Comparison of ENCODE assay signal across 9 cellular contexts in genomic region chr20:31560900-31561598, GRCh38. TPM values are rescaled to one million over a fixed set of nuclear protein-coding genes. Genes with fewer than 3 reads are reported as not detected.
DNase-seq lines count a peak whose midpoint lies in the region; ATAC-seq lines count a peak whose summit lies in the region.
"Had no signal": no experiment of that assay in that cellular context is flagged by ENCODE, and none has a peak within 500 bp of the region (broad histone marks: within the 10 kb centered on the region; RNA-seq: fewer than 3 reads in every experiment).

No MANE protein-coding gene starts in this region.

- H3K79me1 ChIP-seq in mesenchymal stem cell (replicated peaks; ENCODE audit: low read length, poor library complexity, severe bottlenecking) = peaks cover 34% of the 10 kb centered on the region

- no peak overlapping the region for H4K8ac ChIP-seq in mesenchymal stem cell (ENCODE audit: low read length)

- H2BK5ac ChIP-seq in mesenchymal stem cell (ENCODE audit: low read depth, low read length, poor library complexity, severe bottlenecking) = peak overlapping the region; percentile 79

- no peaks in the 10 kb centered on the region for H3K27me3 ChIP-seq in mesenchymal stem cell (ENCODE audit: control insufficient read depth in 1 of 2, insufficient read depth in 1 of 2, low read length in 2 of 2)

- peak overlapping the region; percentile 86 for H3K9ac ChIP-seq in mesenchymal stem cell (ENCODE audit: low read length)

- ATAC-seq in GM19455 (IDR thresholded peaks at IDR 0.05; ENCODE audit: unreplicated experiment) = no peak

- in situ Hi-C loops in ACHN (cut with HindIII; ENCODE audit: low pct_ligation_motif_present, low pct_unique_long_range_greater_than_20kb, low sequenced_read_pairs) = no loop called here

- peak overlapping the region; percentile 24 for H2BK120ac ChIP-seq in mesenchymal stem cell (ENCODE audit: low read depth, low read length)

- H3K4me3 ChIP-seq in mesenchymal stem cell (ENCODE audit: insufficient read depth in 1 of 2, low read depth in 1 of 2, low read length in 2 of 2) = peak overlapping the region in 1 of 2 experiments; percentile 9
- H3K4me3 ChIP-seq: GM12878 had no signal

- H3K9me3 ChIP-seq in mesenchymal stem cell (ENCODE audit: control insufficient read depth, low read length) = no peaks in the 10 kb centered on the region

- H2AFZ ChIP-seq in mesenchymal stem cell (ENCODE audit: low read depth, low read length) = no peak overlapping the region

- H3K27ac ChIP-seq in mesenchymal stem cell (ENCODE audit: low read length, poor library complexity, severe bottlenecking) = peak overlapping the region; percentile 96

- no peak overlapping the region for H2BK15ac ChIP-seq in mesenchymal stem cell (ENCODE audit: low read depth, poor library complexity, severe bottlenecking)

- peak overlapping the region in 1 of 2 experiments; percentile 24 for H2BK12ac ChIP-seq in mesenchymal stem cell (ENCODE audit: low read length in 2 of 2)

- peaks cover 60 to 69% of the 10 kb centered on the region in 2 experiments for H3K36me3 ChIP-seq in mesenchymal stem cell (ENCODE audit: control insufficient read depth in 1 of 2, insufficient read depth in 2 of 2, low read depth in 1 of 2, low read length in 2 of 2)

- H3K4me2 ChIP-seq in mesenchymal stem cell (ENCODE audit: low read length, poor library complexity, severe bottlenecking) = peak overlapping the region; percentile 29

- peak; percentile 95 for DNase-seq in ACHN
- DNase-seq in HT1080 (ENCODE audit: low read depth) = peak; percentile 97
- DNase-seq in astrocyte of the hippocampus (ENCODE audit: low read depth, low spot score) = peak; percentile 96
- DNase-seq in mesenchymal stem cell = peak; percentile 98
- DNase-seq in NCI-H146 (lab: John Stamatoyannopoulos, UW) = no peak
- no peak for DNase-seq in NAMALWA (ENCODE audit: low spot score)
- no peak for DNase-seq in NCI-H146 treated with DMSO at 0.1 percent for 48 hours (lab: John Stamatoyannopoulos, UW; ENCODE audit: unreplicated experiment)

- H2AK5ac ChIP-seq in mesenchymal stem cell (ENCODE audit: low read length, severe bottlenecking) = peak overlapping the region; percentile 96

- H3K14ac ChIP-seq in mesenchymal stem cell (ENCODE audit: low read length in 2 of 2) = no peak overlapping the region

- H3K4me1 ChIP-seq in mesenchymal stem cell (ENCODE audit: control insufficient read depth, insufficient read depth, low read depth, low read length) = peaks cover 40% of the 10 kb centered on the region

- H3K18ac ChIP-seq in mesenchymal stem cell (ENCODE audit: low read depth in 1 of 2, low read length in 2 of 2) = peak overlapping the region in 1 of 2 experiments; percentile 34

- H4K91ac ChIP-seq in mesenchymal stem cell (ENCODE audit: low read length) = peak overlapping the region; percentile 57

- peak overlapping the region in 1 of 2 experiments; percentile 41 for H3K4ac ChIP-seq in mesenchymal stem cell (ENCODE audit: low read depth in 1 of 2, low read length in 2 of 2)

- WGBS in mesenchymal stem cell = 21% methylated on average over 6 of the region's 6 CpGs

- no peak overlapping the region for H3K23ac ChIP-seq in mesenchymal stem cell (ENCODE audit: low read length in 2 of 2)

RNA-seq across cellular contexts. Expression of gene ID1, which starts 44.0 kb away (rescaled TPM):
- total RNA-seq in HT1080 (2014; rRNA removed; shearing (Covaris generic)) = 421 and 433 TPM in 2 replicates
- polyA plus RNA-seq in HT1080 (2015; cell fraction: cytosol; rRNA removed) = 362 and 372 TPM in 2 replicates
- 449 and 487 TPM in 2 replicates for polyA plus RNA-seq in HT1080 (2015; cell fraction: nucleus; rRNA removed)
- 260 TPM for polyA plus RNA-seq in mesenchymal stem cell (2013, experiment 1 of 2)
- polyA plus RNA-seq in mesenchymal stem cell (2013, experiment 2 of 2) = 254 TPM

RNA-seq across cellular contexts. Expression of gene HM13, which starts 46.8 kb away (rescaled TPM):
- 64.3 and 83.5 TPM in 2 replicates for total RNA-seq in HT1080 (2014; rRNA removed; shearing (Covaris generic))
- 193 and 201 TPM in 2 replicates for polyA plus RNA-seq in HT1080 (2015; cell fraction: cytosol; rRNA removed)
- 243 and 272 TPM in 2 replicates for polyA plus RNA-seq in HT1080 (2015; cell fraction: nucleus; rRNA removed)
- polyA plus RNA-seq in mesenchymal stem cell (2013, experiment 1 of 2) = 291 TPM
- polyA plus RNA-seq in mesenchymal stem cell (2013, experiment 2 of 2) = 287 TPM

Comparison
In these comparisons a context has a peak if more than half of its experiments do, and no peak if none do; other contexts are left out.
1. DNase-seq: peak in ACHN (single experiment), HT1080 (single experiment), astrocyte of the hippocampus (single experiment) and mesenchymal stem cell (single experiment); none in NCI-H146 (single experiment), NAMALWA (single experiment) and NCI-H146 treated with DMSO at 0.1 percent for 48 hours (single experiment).